In genomic region chr6:116145786-116146675, GRCh38 we compare ENCODE assay signal across 2 cellular contexts.
TF ChIP-seq lines count a peak whose summit lies in the region.

No MANE protein-coding gene starts in this region.

TF ChIP-seq in IMR-90, 13 proteins besides CTCF, POLR2A, EP300 and RAD21:
- TF ChIP-seq RFX5 (IDR thresholded peaks at IDR 0.05; ENCODE audit: low read depth, low read length): no peak
- no peak for TF ChIP-seq USF2 (IDR thresholded peaks at IDR 0.05; ENCODE audit: low read depth, low read length)
- no peak for TF ChIP-seq RCOR1 (IDR thresholded peaks at IDR 0.05; ENCODE audit: insufficient replicate concordance, low read length)
- TF ChIP-seq FOS (IDR thresholded peaks at IDR 0.05; ENCODE audit: low read depth, low read length): no peak
- TF ChIP-seq MXI1 (IDR thresholded peaks at IDR 0.05; ENCODE audit: borderline replicate concordance, low read depth, low read length): no peak
- TF ChIP-seq MAFK (IDR thresholded peaks at IDR 0.05; ENCODE audit: low read depth, low read length): no peak
- TF ChIP-seq MAZ (IDR thresholded peaks at IDR 0.05; ENCODE audit: borderline replicate concordance, low read depth, low read length): no peak
- TF ChIP-seq CEBPB (IDR thresholded peaks at IDR 0.05; ENCODE audit: low read depth, low read length): no peak
- TF ChIP-seq NFE2L2 (IDR thresholded peaks at IDR 0.05; ENCODE audit: low read depth, low read length): no peak
- TF ChIP-seq BHLHE40 (IDR thresholded peaks at IDR 0.05; ENCODE audit: low read depth, low read length): no peak
- TF ChIP-seq CHD1 (IDR thresholded peaks at IDR 0.05; ENCODE audit: low read depth, low read length): no peak
- TF ChIP-seq ELK1 (IDR thresholded peaks at IDR 0.05; ENCODE audit: borderline replicate concordance, low read depth, low read length): no peak

TF ChIP-seq in WTC11, 78 proteins besides CTCF, POLR2A, EP300 and RAD21:
- no peak for TF ChIP-seq RELA (CRISPR knock-in tag; IDR thresholded peaks at IDR 0.05; ENCODE audit: borderline replicate concordance)
- TF ChIP-seq USF1 (CRISPR knock-in tag; IDR thresholded peaks at IDR 0.05): no peak
- no peak for TF ChIP-seq TEAD4 (CRISPR knock-in tag; IDR thresholded peaks at IDR 0.05)
- no peak for TF ChIP-seq ZNF671 (CRISPR knock-in tag; IDR thresholded peaks at IDR 0.05)
- no peak for TF ChIP-seq TCF7 (CRISPR knock-in tag; IDR thresholded peaks at IDR 0.05; ENCODE audit: low read depth)
- no peak for TF ChIP-seq ZNF138 (CRISPR knock-in tag; conservative IDR thresholded peaks at IDR 0.05)
- no peak for TF ChIP-seq SOX15 (CRISPR knock-in tag; IDR thresholded peaks at IDR 0.05)
- no peak for TF ChIP-seq SMAD3 (CRISPR knock-in tag; IDR thresholded peaks at IDR 0.05; ENCODE audit: borderline replicate concordance)
- TF ChIP-seq ELF4 (CRISPR knock-in tag; IDR thresholded peaks at IDR 0.05; ENCODE audit: low read depth): no peak
- TF ChIP-seq NR2C2 (CRISPR knock-in tag; IDR thresholded peaks at IDR 0.05): no peak
- no peak for TF ChIP-seq ATF6 (CRISPR knock-in tag; IDR thresholded peaks at IDR 0.05)
- TF ChIP-seq ZSCAN18 (CRISPR knock-in tag; IDR thresholded peaks at IDR 0.05): no peak
- TF ChIP-seq NR3C1 (CRISPR knock-in tag; conservative IDR thresholded peaks at IDR 0.05; ENCODE audit: low read depth): no peak
- TF ChIP-seq ZNF232 (CRISPR knock-in tag; IDR thresholded peaks at IDR 0.05): no peak
- TF ChIP-seq AFF4 (CRISPR knock-in tag; IDR thresholded peaks at IDR 0.05; ENCODE audit: borderline replicate concordance): no peak
- TF ChIP-seq MLX (CRISPR knock-in tag; IDR thresholded peaks at IDR 0.05): no peak
